8 cellular contexts compared by ENCODE assay signal in genomic region chr11:27701262-27702105, GRCh38.
A peak's percentile ranks its signal among the peaks of the same experiment; 100 is the strongest.
DNase-seq lines count a peak whose midpoint lies in the region; ATAC-seq and TF ChIP-seq lines count a peak whose summit lies in the region.

No MANE protein-coding gene starts in this region.

- peaks cover 69% of the 10 kb centered on the region for H3K27me3 Mint-ChIP-seq in activated naive CD8-positive, alpha-beta T cell treated with anti-CD3 and anti-CD28 coated beads, Interleukin-2, amount 50 U/mL, for 24 hours

- H3K36me3 Mint-ChIP-seq in activated naive CD8-positive, alpha-beta T cell treated with anti-CD3 and anti-CD28 coated beads, Interleukin-2, amount 50 U/mL, for 24 hours (ENCODE audit: low read depth): no peaks in the 10 kb centered on the region

- peak overlapping the region; percentile 56 for H3K4me3 Mint-ChIP-seq in activated naive CD8-positive, alpha-beta T cell treated with anti-CD3 and anti-CD28 coated beads, Interleukin-2, amount 50 U/mL, for 24 hours

- H3K4me3 ChIP-seq in LNCaP clone FGC (ENCODE audit: low read depth, low read length): no peak overlapping the region
- peak overlapping the region; percentile 67 for H3K4me3 ChIP-seq in iPS-11a (ENCODE audit: low read depth, low read length)
- H3K4me3 ChIP-seq in skin epidermis: peak overlapping the region; percentile 2 to 58 (median 39)

- peak; percentile 45 for ATAC-seq in activated naive CD8-positive, alpha-beta T cell treated with anti-CD3 and anti-CD28 coated beads, Interleukin-2, amount 50 U/mL, for 24 hours
- ATAC-seq in HG02763 (IDR thresholded peaks at IDR 0.05; ENCODE audit: unreplicated experiment): no peak

- H3K9me3 Mint-ChIP-seq in activated naive CD8-positive, alpha-beta T cell treated with anti-CD3 and anti-CD28 coated beads, Interleukin-2, amount 50 U/mL, for 24 hours: no peaks in the 10 kb centered on the region

- no peak overlapping the region for H3K27ac ChIP-seq in skin epidermis

- peak; percentile 69 for DNase-seq in AG08395 (ENCODE audit: low spot score)
- no peak for DNase-seq in LNCaP clone FGC (ENCODE audit: low read depth)
- peak; percentile 11 for DNase-seq in activated naive CD8-positive, alpha-beta T cell treated with anti-CD3 and anti-CD28 coated beads, Interleukin-2, amount 50 U/mL, for 24 hours
- DNase-seq in activated CD8-positive, alpha-beta memory T cell treated with anti-CD3 and anti-CD28 coated beads for 24 hours: no peak

- no peak overlapping the region for H3K27ac Mint-ChIP-seq in activated naive CD8-positive, alpha-beta T cell treated with anti-CD3 and anti-CD28 coated beads, Interleukin-2, amount 50 U/mL, for 24 hours

- TF ChIP-seq CTCF in GM12873 (IDR thresholded peaks at IDR 0.05; ENCODE audit: insufficient read depth, low read depth, low read length, missing control alignments): peak; percentile 38
- TF ChIP-seq CTCF in LNCaP clone FGC (IDR thresholded peaks at IDR 0.05; ENCODE audit: control insufficient read depth, extremely low read depth, insufficient read depth): peak; percentile 28; the same call in 1 of the 2 replicates

- peaks cover 22% of the 10 kb centered on the region for H3K4me1 Mint-ChIP-seq in activated naive CD8-positive, alpha-beta T cell treated with anti-CD3 and anti-CD28 coated beads, Interleukin-2, amount 50 U/mL, for 24 hours

Comparison
In these comparisons a context has a peak if more than half of its experiments do, and no peak if none do; other contexts are left out.
1. DNase-seq: peak in AG08395 (single experiment) and activated naive CD8-positive, alpha-beta T cell treated with anti-CD3 and anti-CD28 coated beads, Interleukin-2, amount 50 U/mL, for 24 hours (single experiment); none in LNCaP clone FGC (single experiment) and activated CD8-positive, alpha-beta memory T cell treated with anti-CD3 and anti-CD28 coated beads for 24 hours (single experiment).